ENCODE assay signal across 29 cellular contexts in the genomic region with DNA sequence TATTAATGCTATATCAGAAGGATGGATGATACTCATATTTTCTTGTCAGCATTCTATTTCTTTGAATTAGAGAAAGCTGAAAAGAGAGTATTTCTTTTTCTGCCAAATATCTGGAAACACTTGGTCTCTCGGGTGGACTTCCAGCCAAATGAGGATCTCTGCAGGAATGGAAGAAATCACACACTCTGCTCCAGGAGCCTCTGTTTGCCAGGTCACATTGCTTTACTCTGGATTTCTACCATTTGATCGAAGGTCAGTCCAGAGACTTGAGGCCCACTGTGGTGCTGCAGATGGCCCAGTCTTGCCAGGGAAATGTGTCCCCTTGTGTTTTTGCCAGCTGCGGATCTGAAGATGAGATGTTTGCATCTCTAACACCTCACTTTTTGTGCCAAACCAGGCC.
"Had no signal": no experiment of that assay in that cellular context is flagged by ENCODE, and none has a peak within 500 bp of the region (broad histone marks: within the 10 kb centered on the region; RNA-seq: fewer than 3 reads in every experiment).

No MANE protein-coding gene starts in this region.

- ATAC-seq: esophagus mucosa, left colon, left ventricle myocardium superior, lower lobe of right lung, pancreas had no signal

- H3K36me3 Mint-ChIP-seq: memory B cell; naive B cell; natural killer cell treated with Interleukin-12 subunit alpha and Interleukin-12 subunit beta and Interleukin-15 and Interleukin-18, amount 100 ng/mL, for 72 hours; stimulated activated effector memory CD8-positive, alpha-beta T cell treated with anti-CD3 and anti-CD28 coated beads, Interleukin-12 subunit alpha, Interleukin-12 subunit beta, amount 100 ng/mL, for 72 hours; type B pancreatic cell had no signal

- H3K36me3 ChIP-seq: heart right ventricle, lower lobe of right lung, neutrophil, pancreas, right lobe of liver, stomach, tibial artery had no signal

- H3K4me1 Mint-ChIP-seq: memory B cell, naive B cell, neural crest cell had no signal

- H3K27ac Mint-ChIP-seq: memory B cell, naive B cell, progenitor cell of endocrine pancreas, type B pancreatic cell had no signal

- H3K4me3 ChIP-seq: dorsolateral prefrontal cortex, heart right ventricle, lower lobe of right lung, pancreas, right lobe of liver, stomach, tibial artery had no signal

- FAIRE-seq: colon, islet of Langerhans, pancreas had no signal

- H3K9me3 ChIP-seq: heart right ventricle, lower lobe of right lung, neutrophil, pancreas, right lobe of liver, stomach, tibial artery had no signal

- H3K27me3 Mint-ChIP-seq: progenitor cell of endocrine pancreas, type B pancreatic cell had no signal

- H3K4me3 Mint-ChIP-seq: memory B cell, naive B cell, neural crest cell, type B pancreatic cell had no signal

- DNase-seq: cerebellar nuclear complex; dorsolateral prefrontal cortex; effector CD4-positive, alpha-beta T cell; foreskin melanocyte; glutamatergic neuron; heart right ventricle; hippocampal formation; kidney glomerular epithelial cell; left colon; left ventricle myocardium superior; lower lobe of right lung; naive B cell; pancreas; right lobe of liver; stimulated activated CD4-positive, alpha-beta T cell treated with anti-CD3 and anti-CD28 coated beads, Interleukin-2, amount 100 ng/mL, for 24 hours; stimulated activated CD4-positive, alpha-beta T cell treated with anti-CD3 and anti-CD28 coated beads, Interleukin-4, amount 100 ng/mL, for 24 hours; stimulated activated naive CD4-positive, alpha-beta T cell treated with Interleukin-2 at 50 U/mL for 16 hours; stomach had no signal

- H3K27me3 ChIP-seq: dorsolateral prefrontal cortex, heart right ventricle, neutrophil, pancreas, right lobe of liver, stomach, tibial artery had no signal

- H3K9me3 Mint-ChIP-seq: memory B cell; natural killer cell treated with Interleukin-12 subunit alpha and Interleukin-12 subunit beta and Interleukin-15 and Interleukin-18, amount 100 ng/mL, for 72 hours; stimulated activated effector memory CD8-positive, alpha-beta T cell treated with anti-CD3 and anti-CD28 coated beads, Interleukin-12 subunit alpha, Interleukin-12 subunit beta, amount 100 ng/mL, for 72 hours; type B pancreatic cell had no signal

- H3K4me1 ChIP-seq: lower lobe of right lung, pancreas had no signal

- H3K27ac ChIP-seq: dorsolateral prefrontal cortex, heart right ventricle, lower lobe of right lung, neutrophil, pancreas, right lobe of liver, stomach, tibial artery had no signal
